In genomic region chr15:79170256-79170664, GRCh38 we compare ENCODE assay signal across 13 cellular contexts.
DNase-seq lines count a peak whose midpoint lies in the region; ATAC-seq and TF ChIP-seq lines count a peak whose summit lies in the region.
"Had no signal": no experiment of that assay in that cellular context is flagged by ENCODE, and none has a peak within 500 bp of the region (broad histone marks: within the 10 kb centered on the region; RNA-seq: fewer than 3 reads in every experiment).

No MANE protein-coding gene starts in this region.

- H3K4me1 ChIP-seq in right atrium auricular region, result peaks cover 0 to 29% of the 10 kb centered on the region in 2 donors

- peak; percentile 20 for DNase-seq in activated CD8-positive, alpha-beta memory T cell treated with anti-CD3 and anti-CD28 coated beads, Interleukin-2, amount 50 U/mL, for 48 hours
- DNase-seq in activated CD8-positive, alpha-beta memory T cell treated with anti-CD3 and anti-CD28 coated beads for 24 hours, result no peak
- DNase-seq in right atrium auricular region (ENCODE audit: low spot score) (peak; percentile 63), ureter (ENCODE audit: low spot score) (peak; percentile 57), GF-D8 (lab: John Stamatoyannopoulos, UW) (no peak), NCI-H526 treated with DMSO at 0.1 percent for 48 hours (lab: John Stamatoyannopoulos, UW) (no peak)
- DNase-seq: activated CD4-positive, alpha-beta T cell treated with anti-CD3 and anti-CD28 coated beads, Interleukin-2, amount 50 U/mL, for 48 hours; activated naive CD8-positive, alpha-beta T cell treated with anti-CD3 and anti-CD28 coated beads, Interleukin-2, amount 50 U/mL, for 24 hours; mesendoderm; NCI-H2081 had no signal

- ATAC-seq in GM18873 (IDR thresholded peaks at IDR 0.05; ENCODE audit: low FRiP score, unreplicated experiment), result no peak
- ATAC-seq: activated naive CD8-positive, alpha-beta T cell treated with anti-CD3 and anti-CD28 coated beads, Interleukin-2, amount 50 U/mL, for 24 hours had no signal

- H3K9me3 ChIP-seq in right atrium auricular region, result no peaks in the 10 kb centered on the region

- TF ChIP-seq CTCF in VCaP (conservative IDR thresholded peaks at IDR 0.05) (no peak), right atrium auricular region (IDR thresholded peaks at IDR 0.05) (no peak)

- no peaks in the 10 kb centered on the region for H3K36me3 ChIP-seq in right atrium auricular region

- H3K4me3 ChIP-seq in right atrium auricular region, result no peak overlapping the region
- H3K4me3 ChIP-seq: skin epidermis had no signal

- no peaks in the 10 kb centered on the region for H3K27me3 ChIP-seq in right atrium auricular region

- H3K27ac ChIP-seq in VCaP, result peak overlapping the region; percentile 61
- peak overlapping the region; percentile 47 to 73 for H3K27ac ChIP-seq in right atrium auricular region

Comparison
In these comparisons a context has a peak if more than half of its experiments do, and no peak if none do; other contexts are left out.
1. DNase-seq: peak in activated CD8-positive, alpha-beta memory T cell treated with anti-CD3 and anti-CD28 coated beads, Interleukin-2, amount 50 U/mL, for 48 hours (single experiment), right atrium auricular region (single experiment) and ureter (single experiment); none in activated CD8-positive, alpha-beta memory T cell treated with anti-CD3 and anti-CD28 coated beads for 24 hours (single experiment), GF-D8 (single experiment) and NCI-H526 treated with DMSO at 0.1 percent for 48 hours (single experiment).